In genomic region chr1:109935451-109935900, GRCh38 we compare ENCODE assay signal across 18 cellular contexts. TPM values are rescaled to one million over a fixed set of nuclear protein-coding genes. Genes with fewer than 3 reads are reported as not detected.
A peak's percentile ranks its signal among the peaks of the same experiment; 100 is the strongest.
DNase-seq lines count a peak whose midpoint lies in the region; ATAC-seq and TF ChIP-seq lines count a peak whose summit lies in the region.
"Had no signal": no experiment of that assay in that cellular context is flagged by ENCODE, and none has a peak within 500 bp of the region (broad histone marks: within the 10 kb centered on the region; RNA-seq: fewer than 3 reads in every experiment).

No MANE protein-coding gene starts in this region.

- peaks cover 24% of the 10 kb centered on the region for H3K4me1 Mint-ChIP-seq in activated CD8-positive, alpha-beta memory T cell treated with anti-CD3 and anti-CD28 coated beads, Interleukin-2, amount 10 ng/mL, durations not matched to agents 7 days and 5 days
- H3K4me1 Mint-ChIP-seq in effector memory CD8-positive, alpha-beta T cell (ENCODE audit: low read depth in 2 of 2) = peaks cover 0 to 16% of the 10 kb centered on the region in 2 donors
- H3K4me1 Mint-ChIP-seq: memory B cell had no signal

- H3K36me3 ChIP-seq in mucosa of descending colon (ENCODE audit: low read depth) = peaks cover 3% of the 10 kb centered on the region
- no peaks in the 10 kb centered on the region for H3K36me3 ChIP-seq in PC-3 (ENCODE audit: low read depth, low read length)

- BruUV-seq in PC-3 (replicated peaks; lab: Mats Ljungman, UMichigan) = no TSS peak

- no peaks in the 10 kb centered on the region for H3F3A ChIP-seq in PC-3 (ENCODE audit: low read length, unreplicated experiment)

- no peak overlapping the region for H3K27ac ChIP-seq in PC-3 (ENCODE audit: low read length)

- no peaks in the 10 kb centered on the region for H3K27me3 ChIP-seq in PC-3 (ENCODE audit: low read length)

- ATAC-seq in mucosa of descending colon = peak; percentile 92
- no peak for ATAC-seq in PC-3
- no peak for ATAC-seq in activated CD8-positive, alpha-beta memory T cell treated with anti-CD3 and anti-CD28 coated beads, Interleukin-2, amount 10 ng/mL, durations not matched to agents 7 days and 5 days
- ATAC-seq in effector memory CD8-positive, alpha-beta T cell (replicated peaks) = no peak
- ATAC-seq: stimulated activated naive B cell treated with anti-CD40 and anti-IgM and Interleukin-4, amounts not matched to agents 10 μg/mL and 1 μg/mL and 100 μg/mL, for 72 hours had no signal

- H3K36me3 Mint-ChIP-seq in activated CD8-positive, alpha-beta memory T cell treated with anti-CD3 and anti-CD28 coated beads, Interleukin-2, amount 10 ng/mL, durations not matched to agents 7 days and 5 days = peaks cover 10% of the 10 kb centered on the region
- peaks cover 3% of the 10 kb centered on the region for H3K36me3 Mint-ChIP-seq in effector memory CD8-positive, alpha-beta T cell (ENCODE audit: insufficient read depth)

- CTCF ChIA-PET in PC-3 (lab: Charles Lee) = no interaction called here
- CTCF ChIA-PET in activated CD8-positive, alpha-beta memory T cell treated with anti-CD3 and anti-CD28 coated beads, Interleukin-2, amount 10 ng/mL, durations not matched to agents 7 days and 5 days (lab: Charles Lee) = interaction anchor here (0.9 to 1.8 kb wide), 2 partner anchors 161 to 295 kb away, joined by 3 to 5 read pairs; no protein-coding TSS in a partner anchor

- peaks cover 11% of the 10 kb centered on the region for H3K9me3 Mint-ChIP-seq in activated CD8-positive, alpha-beta memory T cell treated with anti-CD3 and anti-CD28 coated beads, Interleukin-2, amount 10 ng/mL, durations not matched to agents 7 days and 5 days (ENCODE audit: low read depth)
- peaks cover 2 to 7% of the 10 kb centered on the region in 2 donors for H3K9me3 Mint-ChIP-seq in effector memory CD8-positive, alpha-beta T cell

- peaks cover 29% of the 10 kb centered on the region for H3K27me3 Mint-ChIP-seq in activated CD8-positive, alpha-beta memory T cell treated with anti-CD3 and anti-CD28 coated beads, Interleukin-2, amount 10 ng/mL, durations not matched to agents 7 days and 5 days
- no peaks in the 10 kb centered on the region for H3K27me3 Mint-ChIP-seq in effector memory CD8-positive, alpha-beta T cell
- H3K27me3 Mint-ChIP-seq: memory B cell had no signal

- no peak overlapping the region for H3K9ac ChIP-seq in PC-3 (ENCODE audit: low read length)

- peak; percentile 45 for DNase-seq in COR-L47 (lab: John Stamatoyannopoulos, UW)
- DNase-seq in NCI-H1105 treated with DMSO at 0.1 percent for 48 hours (lab: John Stamatoyannopoulos, UW) = peak; percentile 13
- DNase-seq in cerebellar cortex (ENCODE audit: low spot score) = peak; percentile 92
- DNase-seq in mucosa of descending colon = peak in 2 of 3 donors; percentile 68 to 88
- DNase-seq in PC-3 = no peak
- DNase-seq in activated CD8-positive, alpha-beta memory T cell treated with anti-CD3 and anti-CD28 coated beads, Interleukin-2, amount 10 ng/mL, durations not matched to agents 7 days and 5 days = no peak
- DNase-seq in effector memory CD8-positive, alpha-beta T cell = no peak
- no peak for DNase-seq in NCI-H1092 (lab: John Stamatoyannopoulos, UW)
- DNase-seq: activated CD4-positive, CD25-positive, alpha-beta regulatory T cell; activated effector memory CD4-positive, alpha-beta T cell treated with Interleukin-2 at 50 U/mL for 16 hours; central memory CD4-positive, alpha-beta T cell; foreskin melanocyte; KBM-7; NCI-H1092 treated with DMSO at 0.1 percent for 48 hours; NCI-H524; occipital lobe; stimulated activated naive B cell treated with anti-CD40 and anti-IgM and Interleukin-4, amounts not matched to agents 10 μg/mL and 1 μg/mL and 100 μg/mL, for 72 hours had no signal

- H3K4me1 ChIP-seq in mucosa of descending colon (ENCODE audit: low read depth) (peaks cover 21% of the 10 kb centered on the region), PC-3 (ENCODE audit: insufficient read depth, low read length) (peaks cover 7% of the 10 kb centered on the region; the same call in 1 of the 2 replicates)

- H3K27ac Mint-ChIP-seq in activated CD8-positive, alpha-beta memory T cell treated with anti-CD3 and anti-CD28 coated beads, Interleukin-2, amount 10 ng/mL, durations not matched to agents 7 days and 5 days = no peak overlapping the region
- no peak overlapping the region for H3K27ac Mint-ChIP-seq in effector memory CD8-positive, alpha-beta T cell
- H3K27ac Mint-ChIP-seq: memory B cell; stimulated activated naive B cell treated with anti-CD40 and anti-IgM and Interleukin-4, amounts not matched to agents 10 μg/mL and 1 μg/mL and 100 μg/mL, for 72 hours had no signal

- H3K4me3 Mint-ChIP-seq in activated CD8-positive, alpha-beta memory T cell treated with anti-CD3 and anti-CD28 coated beads, Interleukin-2, amount 10 ng/mL, durations not matched to agents 7 days and 5 days = no peak overlapping the region
- H3K4me3 Mint-ChIP-seq in effector memory CD8-positive, alpha-beta T cell = no peak overlapping the region
- H3K4me3 Mint-ChIP-seq: memory B cell; stimulated activated naive B cell treated with anti-CD40 and anti-IgM and Interleukin-4, amounts not matched to agents 10 μg/mL and 1 μg/mL and 100 μg/mL, for 72 hours had no signal

- H4K20me1 ChIP-seq in PC-3 (ENCODE audit: low read length) = no peaks in the 10 kb centered on the region

- H3K9me3 ChIP-seq in mucosa of descending colon = peaks cover 17% of the 10 kb centered on the region
- peaks cover 5% of the 10 kb centered on the region for H3K9me3 ChIP-seq in PC-3 (ENCODE audit: low read length)

- no peaks in the 10 kb centered on the region for H3K79me2 ChIP-seq in PC-3 (ENCODE audit: low read length)

- no peaks in the 10 kb centered on the region for H3K9me2 ChIP-seq in PC-3 (replicated peaks; ENCODE audit: low read length)

- TF ChIP-seq CTCF in mucosa of descending colon (IDR thresholded peaks at IDR 0.05) (no peak), PC-3 (conservative IDR thresholded peaks at IDR 0.05; ENCODE audit: low read depth, low read length) (no peak)

- no peak overlapping the region for H3K4me2 ChIP-seq in PC-3 (ENCODE audit: low read length)

- POLR2A ChIA-PET in PC-3 (lab: Charles Lee; ENCODE audit: unreplicated experiment) = no interaction called here

- H2AFZ ChIP-seq in PC-3 (ENCODE audit: low read length) = no peak overlapping the region

- H3K4me3 ChIP-seq in mucosa of descending colon (no peak overlapping the region), PC-3 (ENCODE audit: low read length) (no peak overlapping the region)

- intact Hi-C loops in mucosa of descending colon (cut with DNase I, micrococcal nuclease) = no loop called here
- intact Hi-C loops in PC-3 (cut with micrococcal nuclease) = no loop called here

RNA-seq across cellular contexts. Expression of gene CSF1, which starts 24.8 kb away (rescaled TPM):
- total RNA-seq in mucosa of descending colon = 10 to 100 TPM in 2 of 3 donors, 1 to 10 TPM in 1; 6.5 to 34.4 (median 19.9) TPM
- total RNA-seq in PC-3 (2014; rRNA removed) = 2.0 and 4.1 TPM in 2 replicates
- total RNA-seq in activated CD8-positive, alpha-beta memory T cell treated with anti-CD3 and anti-CD28 coated beads, Interleukin-2, amount 10 ng/mL, durations not matched to agents 7 days and 5 days = 100 to 1,000 TPM in 1 of 2 experiments, 10 to 100 TPM in 1; 77.6 to 143 TPM

RNA-seq across cellular contexts. Expression of gene AHCYL1, which starts 49.1 kb away (rescaled TPM):
- total RNA-seq in mucosa of descending colon (100 to 1,000 TPM in 1 of 3 donors, 10 to 100 TPM in 2; 87.5 to 116 (median 87.8) TPM), PC-3 (2014; rRNA removed) (35.8 and 40.9 TPM in 2 replicates)
- total RNA-seq in activated CD8-positive, alpha-beta memory T cell treated with anti-CD3 and anti-CD28 coated beads, Interleukin-2, amount 10 ng/mL, durations not matched to agents 7 days and 5 days = 10 to 100 TPM; 67.6 to 70.0 TPM

Comparison
In these comparisons a context has a peak if more than half of its experiments do, and no peak if none do; other contexts are left out.
1. DNase-seq: peak in COR-L47 (single experiment), NCI-H1105 treated with DMSO at 0.1 percent for 48 hours (single experiment), cerebellar cortex (single experiment) and mucosa of descending colon (2 of 3); none in PC-3 (single experiment), activated CD8-positive, alpha-beta memory T cell treated with anti-CD3 and anti-CD28 coated beads, Interleukin-2, amount 10 ng/mL, durations not matched to agents 7 days and 5 days (single experiment), effector memory CD8-positive, alpha-beta T cell (0 of 3) and NCI-H1092 (single experiment).